In genomic region chr3:110267304-110267703, GRCh38 we compare ENCODE assay signal across 30 cellular contexts.
"Had no signal": no experiment of that assay in that cellular context is flagged by ENCODE, and none has a peak within 500 bp of the region (broad histone marks: within the 10 kb centered on the region; RNA-seq: fewer than 3 reads in every experiment).

No MANE protein-coding gene starts in this region.

- H3K27ac ChIP-seq: brain microvascular endothelial cell, esophagus muscularis mucosa, foreskin keratinocyte, heart left ventricle, left lung, lower lobe of right lung, neutrophil, skin epidermis, vagina, VCaP had no signal

- H3K4me3 Mint-ChIP-seq: activated CD4-positive, alpha-beta T cell treated with anti-CD3 and anti-CD28 coated beads, Interleukin-2, amount 10 ng/mL, durations not matched to agents 7 days and 5 days; activated CD8-positive, alpha-beta T cell treated with anti-CD3 and anti-CD28 coated beads for 36 hours; activated T-cell treated with anti-CD3 and anti-CD28 coated beads, Interleukin-2, amount 50 U/mL, for 4 hours; activated T-helper 17 cell treated with anti-CD3 and anti-CD28 coated beads, Interleukin-2, amount 50 U/mL, for 72 hours; natural killer cell treated with Interleukin-12 subunit alpha and Interleukin-12 subunit beta and Interleukin-15 and Interleukin-18, amount 100 ng/mL, for 72 hours; stimulated activated effector memory CD8-positive, alpha-beta T cell treated with anti-CD3 and anti-CD28 coated beads, Interleukin-12 subunit alpha, Interleukin-12 subunit beta, amount 100 ng/mL, for 72 hours; stimulated activated naive CD8-positive, alpha-beta T cell treated with anti-CD3 and anti-CD28 coated beads, Interleukin-15, Interleukin-2, amounts not matched to agents 100 ng/mL and 50 ng/mL, for 24 hours; T-helper 1 cell treated with Interleukin-12 subunit alpha and Interleukin-12 subunit beta and Interleukin-4 antibody, amounts not matched to agents 30 μg/mL and 1 μg/mL, for 36 hours; type B pancreatic cell had no signal

- H3K4me3 ChIP-seq: esophagus muscularis mucosa, heart left ventricle, left lung, lower lobe of right lung, mucosa of descending colon, skin epidermis, vagina had no signal

- H3K27ac Mint-ChIP-seq: activated CD4-positive, alpha-beta T cell treated with anti-CD3 and anti-CD28 coated beads, Interleukin-2, amount 10 ng/mL, durations not matched to agents 7 days and 5 days; activated CD8-positive, alpha-beta T cell treated with anti-CD3 and anti-CD28 coated beads for 36 hours; activated T-helper 17 cell treated with anti-CD3 and anti-CD28 coated beads, Interleukin-2, amount 50 U/mL, for 72 hours; natural killer cell treated with Interleukin-12 subunit alpha and Interleukin-12 subunit beta and Interleukin-15 and Interleukin-18, amount 100 ng/mL, for 72 hours; stimulated activated effector memory CD8-positive, alpha-beta T cell treated with anti-CD3 and anti-CD28 coated beads, Interleukin-12 subunit alpha, Interleukin-12 subunit beta, amount 100 ng/mL, for 72 hours; stimulated activated naive CD8-positive, alpha-beta T cell treated with anti-CD3 and anti-CD28 coated beads, Interleukin-15, Interleukin-2, amounts not matched to agents 100 ng/mL and 50 ng/mL, for 24 hours; T-helper 1 cell treated with Interleukin-12 subunit alpha and Interleukin-12 subunit beta and Interleukin-4 antibody, amounts not matched to agents 30 μg/mL and 1 μg/mL, for 36 hours; type B pancreatic cell had no signal

- H3K9me3 Mint-ChIP-seq: activated CD4-positive, alpha-beta T cell treated with anti-CD3 and anti-CD28 coated beads, Interleukin-2, amount 10 ng/mL, durations not matched to agents 7 days and 5 days; activated CD8-positive, alpha-beta T cell treated with anti-CD3 and anti-CD28 coated beads for 36 hours; activated T-cell treated with anti-CD3 and anti-CD28 coated beads, Interleukin-2, amount 50 U/mL, for 4 hours; activated T-helper 17 cell treated with anti-CD3 and anti-CD28 coated beads, Interleukin-2, amount 50 U/mL, for 72 hours; stimulated activated effector memory CD8-positive, alpha-beta T cell treated with anti-CD3 and anti-CD28 coated beads, Interleukin-12 subunit alpha, Interleukin-12 subunit beta, amount 100 ng/mL, for 72 hours; stimulated activated naive CD8-positive, alpha-beta T cell treated with anti-CD3 and anti-CD28 coated beads, Interleukin-15, Interleukin-2, amounts not matched to agents 100 ng/mL and 50 ng/mL, for 24 hours; T-helper 1 cell treated with Interleukin-12 subunit alpha and Interleukin-12 subunit beta and Interleukin-4 antibody, amounts not matched to agents 30 μg/mL and 1 μg/mL, for 36 hours; type B pancreatic cell had no signal

- H3K4me1 ChIP-seq: esophagus muscularis mucosa, foreskin keratinocyte, heart left ventricle, left lung, lower lobe of right lung, vagina had no signal

- DNase-seq: activated CD4-positive, alpha-beta T cell treated with anti-CD3 and anti-CD28 coated beads, Interleukin-2, amount 10 ng/mL, durations not matched to agents 7 days and 5 days; activated CD8-positive, alpha-beta T cell treated with anti-CD3 and anti-CD28 coated beads for 36 hours; activated gamma-delta T cell treated with Interleukin-2 at 50 U/mL for 16 hours; activated naive CD4-positive, alpha-beta T cell treated with anti-CD3 and anti-CD28 coated beads, Interleukin-2, amount 50 U/mL, for 16 hours; activated T-cell treated with anti-CD3 and anti-CD28 coated beads, Interleukin-2, amount 50 U/mL, for 4 hours; amniotic stem cell; brain microvascular endothelial cell; cortex of kidney; foreskin keratinocyte; heart left ventricle; lower lobe of right lung; mesenchymal stem cell; mucosa of descending colon; stimulated activated CD4-positive, alpha-beta T cell treated with anti-CD3 and anti-CD28 coated beads, Interleukin-4, amount 100 ng/mL, for 24 hours; substantia nigra; T-helper 9 cell had no signal

- H3K4me1 Mint-ChIP-seq: activated CD4-positive, alpha-beta T cell treated with anti-CD3 and anti-CD28 coated beads, Interleukin-2, amount 10 ng/mL, durations not matched to agents 7 days and 5 days; activated T-helper 17 cell treated with anti-CD3 and anti-CD28 coated beads, Interleukin-2, amount 50 U/mL, for 72 hours; stimulated activated effector memory CD8-positive, alpha-beta T cell treated with anti-CD3 and anti-CD28 coated beads, Interleukin-12 subunit alpha, Interleukin-12 subunit beta, amount 100 ng/mL, for 72 hours had no signal

- H3K27me3 ChIP-seq: brain microvascular endothelial cell, esophagus muscularis mucosa, foreskin keratinocyte, heart left ventricle, left lung, neutrophil, vagina had no signal

- H3K36me3 Mint-ChIP-seq: natural killer cell treated with Interleukin-12 subunit alpha and Interleukin-12 subunit beta and Interleukin-15 and Interleukin-18, amount 100 ng/mL, for 72 hours; stimulated activated effector memory CD8-positive, alpha-beta T cell treated with anti-CD3 and anti-CD28 coated beads, Interleukin-12 subunit alpha, Interleukin-12 subunit beta, amount 100 ng/mL, for 72 hours; type B pancreatic cell had no signal

- H3K27me3 Mint-ChIP-seq: activated CD4-positive, alpha-beta T cell treated with anti-CD3 and anti-CD28 coated beads, Interleukin-2, amount 10 ng/mL, durations not matched to agents 7 days and 5 days; activated T-helper 17 cell treated with anti-CD3 and anti-CD28 coated beads, Interleukin-2, amount 50 U/mL, for 72 hours; natural killer cell treated with Interleukin-12 subunit alpha and Interleukin-12 subunit beta and Interleukin-15 and Interleukin-18, amount 100 ng/mL, for 72 hours; stimulated activated naive CD8-positive, alpha-beta T cell treated with anti-CD3 and anti-CD28 coated beads, Interleukin-15, Interleukin-2, amounts not matched to agents 100 ng/mL and 50 ng/mL, for 24 hours; type B pancreatic cell had no signal

- ATAC-seq: activated CD4-positive, CD25-positive, alpha-beta regulatory T cell treated with anti-CD3 and anti-CD28 coated beads, Interleukin-2, amount 50 U/mL, for 24 hours; activated CD8-positive, alpha-beta T cell treated with anti-CD3 and anti-CD28 coated beads for 36 hours; activated T-cell treated with anti-CD3 and anti-CD28 coated beads, Interleukin-2, amount 50 U/mL, for 4 hours; activated T-helper 17 cell treated with anti-CD3 and anti-CD28 coated beads, Interleukin-2, amount 50 U/mL, for 72 hours; foreskin keratinocyte; heart left ventricle; left lung; lower lobe of right lung; mucosa of descending colon; natural killer cell treated with Interleukin-12 subunit alpha and Interleukin-12 subunit beta and Interleukin-15 and Interleukin-18, amount 100 ng/mL, for 72 hours; sciatic nerve; stimulated activated effector memory CD8-positive, alpha-beta T cell treated with anti-CD3 and anti-CD28 coated beads, Interleukin-12 subunit alpha, Interleukin-12 subunit beta, amount 100 ng/mL, for 72 hours had no signal

- H3K9me3 ChIP-seq: esophagus muscularis mucosa, heart left ventricle, left lung, lower lobe of right lung, mucosa of descending colon, neutrophil, vagina had no signal

- H3K36me3 ChIP-seq: brain microvascular endothelial cell, esophagus muscularis mucosa, heart left ventricle, left lung, lower lobe of right lung, neutrophil, vagina had no signal
